24 cellular contexts compared by ENCODE assay signal in genomic region chrX:66602381-66602938, GRCh38. TPM values are rescaled to one million over a fixed set of nuclear protein-coding genes. Genes with fewer than 3 reads are reported as not detected.
A peak's percentile ranks its signal among the peaks of the same experiment; 100 is the strongest.
DNase-seq lines count a peak whose midpoint lies in the region; FAIRE-seq and TF ChIP-seq lines count a peak whose summit lies in the region.
"Had no signal": no experiment of that assay in that cellular context is flagged by ENCODE, and none has a peak within 500 bp of the region (broad histone marks: within the 10 kb centered on the region; RNA-seq: fewer than 3 reads in every experiment).

No MANE protein-coding gene starts in this region.

- H3K4me2 ChIP-seq in H1 (ENCODE audit: insufficient read depth in 1 of 2, low read depth in 2 of 2, low read length in 2 of 2), result no peak overlapping the region

- CTCF ChIA-PET in H1 (lab: Charles Lee; ENCODE audit: partially characterized antibody), result no interaction called here
- CTCF ChIA-PET in Calu3 (lab: Charles Lee), result no interaction called here

- no peaks in the 10 kb centered on the region for H3K79me1 ChIP-seq in H1 (ENCODE audit: low read depth, low read length)

- H3K4me3 Mint-ChIP-seq in Calu3 (ENCODE audit: low read depth, unreplicated experiment), result no peak overlapping the region
- H3K4me3 Mint-ChIP-seq: activated CD4-positive, alpha-beta T cell treated with anti-CD3 and anti-CD28 coated beads, Interleukin-2, amount 10 ng/mL, durations not matched to agents 7 days and 5 days; brain; CD4-positive, alpha-beta memory T cell; stimulated activated naive CD8-positive, alpha-beta T cell treated with anti-CD3 and anti-CD28 coated beads, Interleukin-15, Interleukin-2, amounts not matched to agents 100 ng/mL and 50 ng/mL, for 24 hours had no signal

- H2AK5ac ChIP-seq in H1 (ENCODE audit: low read depth, low read length), result no peak overlapping the region

- H3K9me3 Mint-ChIP-seq in Calu3 (ENCODE audit: low read depth, unreplicated experiment), result peaks cover 4% of the 10 kb centered on the region
- H3K9me3 Mint-ChIP-seq: stimulated activated naive CD8-positive, alpha-beta T cell treated with anti-CD3 and anti-CD28 coated beads, Interleukin-15, Interleukin-2, amounts not matched to agents 100 ng/mL and 50 ng/mL, for 24 hours had no signal

- TF ChIP-seq CTCF in NB4 (IDR thresholded peaks at IDR 0.05; ENCODE audit: low read depth, low read length), result no peak
- peak in 2 of 3 experiments; percentile 16 to 18; a peak in 2 of 4 replicates for TF ChIP-seq CTCF in H1 (IDR thresholded peaks at IDR 0.05; ENCODE audit: control extremely low read depth in 1 of 3, insufficient read depth in 1 of 3, low read depth in 1 of 3, low read length in 3 of 3)
- no peak for TF ChIP-seq CTCF in Calu3 (IDR thresholded peaks at IDR 0.05; ENCODE audit: unreplicated experiment)

- H2BK12ac ChIP-seq in H1 (ENCODE audit: low read depth, low read length), result no peak overlapping the region

- H3K56ac ChIP-seq in H1 (replicated peaks; ENCODE audit: insufficient read length, low read depth, low read length), result no peak overlapping the region

- no peak overlapping the region for H3K14ac ChIP-seq in H1 (ENCODE audit: insufficient read length)

- H2AFZ ChIP-seq in H1 (ENCODE audit: low read length), result no peak overlapping the region

- no peak overlapping the region for H3K23ac ChIP-seq in H1 (ENCODE audit: insufficient read length)

- POLR2A ChIA-PET in H1 (lab: Charles Lee; ENCODE audit: partially characterized antibody), result no interaction called here

- no peaks in the 10 kb centered on the region for H3K27me3 ChIP-seq in H1 (replicated peaks in 1 of 4; ENCODE audit: control insufficient read depth in 3 of 4, extremely low read depth in 1 of 4, insufficient read depth in 3 of 4, low read length in 3 of 4)
- H3K27me3 ChIP-seq in MG63, result no peaks in the 10 kb centered on the region
- H3K27me3 ChIP-seq: neutrophil, tibial artery had no signal

- peaks cover 0 to 3% (median 2%) of the 10 kb centered on the region in 4 experiments; a peak in 3 of 8 replicates for H3K36me3 ChIP-seq in H1 (ENCODE audit: control insufficient read depth in 2 of 4, insufficient read depth in 4 of 4, low read length in 3 of 4)
- no peaks in the 10 kb centered on the region for H3K36me3 ChIP-seq in MG63
- H3K36me3 ChIP-seq: neutrophil had no signal

- H3K18ac ChIP-seq in H1 (ENCODE audit: extremely low read depth, low read length), result no peak overlapping the region

- no peak overlapping the region for H4K5ac ChIP-seq in H1 (ENCODE audit: insufficient read length, low read depth, low read length)

- H3K4me3 ChIP-seq in NB4 (ENCODE audit: low read depth, low read length) (no peak overlapping the region), H1 (ENCODE audit: extremely low read depth in 1 of 4, insufficient read depth in 2 of 4, low read depth in 3 of 4, low read length in 4 of 4) (no peak overlapping the region), MG63 (no peak overlapping the region)
- H3K4me3 ChIP-seq: tibial artery had no signal

- H4K20me1 ChIP-seq in H1 (replicated peaks in 1 of 2; ENCODE audit: control insufficient read depth in 1 of 2, insufficient read depth in 2 of 2, low read length in 2 of 2), result no peaks in the 10 kb centered on the region

- H2BK120ac ChIP-seq in H1 (replicated peaks; ENCODE audit: low read depth, low read length), result no peak overlapping the region

- H3K27me3 Mint-ChIP-seq in Calu3 (ENCODE audit: unreplicated experiment), result no peaks in the 10 kb centered on the region
- H3K27me3 Mint-ChIP-seq: activated CD4-positive, alpha-beta T cell treated with anti-CD3 and anti-CD28 coated beads, Interleukin-2, amount 10 ng/mL, durations not matched to agents 7 days and 5 days; brain; CD4-positive, alpha-beta memory T cell; stimulated activated naive CD8-positive, alpha-beta T cell treated with anti-CD3 and anti-CD28 coated beads, Interleukin-15, Interleukin-2, amounts not matched to agents 100 ng/mL and 50 ng/mL, for 24 hours had no signal

- H3K36me3 Mint-ChIP-seq in Calu3 (ENCODE audit: insufficient read depth, unreplicated experiment), result no peaks in the 10 kb centered on the region
- H3K36me3 Mint-ChIP-seq: CD4-positive, alpha-beta memory T cell had no signal

- H2BK15ac ChIP-seq in H1 (ENCODE audit: low read length), result no peak overlapping the region

- H3K79me2 ChIP-seq in H1 (ENCODE audit: control insufficient read depth in 1 of 2, insufficient read depth in 2 of 2, low read length in 2 of 2), result no peaks in the 10 kb centered on the region

- no peaks in the 10 kb centered on the region for H3K4me1 Mint-ChIP-seq in Calu3 (ENCODE audit: low read depth, unreplicated experiment)
- H3K4me1 Mint-ChIP-seq: activated CD4-positive, alpha-beta T cell treated with anti-CD3 and anti-CD28 coated beads, Interleukin-2, amount 10 ng/mL, durations not matched to agents 7 days and 5 days; brain; CD4-positive, alpha-beta memory T cell had no signal

- intact Hi-C loops in Calu3 (cut with micrococcal nuclease; ENCODE audit: unreplicated experiment), result no loop called here

- H3K23me2 ChIP-seq in H1 (ENCODE audit: low read depth, low read length), result no peaks in the 10 kb centered on the region

- no peak for TF ChIP-seq EP300 in H1 (IDR thresholded peaks at IDR 0.05; ENCODE audit: borderline replicate concordance in 1 of 2, low read depth in 2 of 2, low read length in 2 of 2)

- no peak overlapping the region for H4K8ac ChIP-seq in H1 (ENCODE audit: extremely low read depth, insufficient read depth, low read length)

- no peak overlapping the region for H3K4ac ChIP-seq in H1 (replicated peaks; ENCODE audit: insufficient read length, low read depth, low read length)

- no peaks in the 10 kb centered on the region for H3K4me1 ChIP-seq in H1 (replicated peaks in 1 of 4; ENCODE audit: control insufficient read depth in 3 of 4, insufficient read depth in 4 of 4, low read length in 3 of 4)
- H3K4me1 ChIP-seq: tibial artery had no signal

- H3K9ac ChIP-seq in H1 (replicated peaks in 1 of 4; ENCODE audit: extremely low read depth in 1 of 4, low read depth in 3 of 4, low read length in 3 of 4), result no peak overlapping the region

- H2BK20ac ChIP-seq in H1 (ENCODE audit: low read length), result no peak overlapping the region

- no TSS peak for BruUV-seq in Calu3 (replicated peaks; lab: Mats Ljungman, UMichigan)

- peak in 9 of 14 donors; percentile 1 to 26 (median 19) for DNase-seq in C1 segment of cervical spinal cord (lab: John Stamatoyannopoulos, UW)
- peak; percentile 1 for DNase-seq in NB4 (ENCODE audit: low read depth)
- DNase-seq in H1 (ENCODE audit: low read depth in 1 of 2, low spot score in 2 of 2), result no peak
- DNase-seq in medulla oblongata (ENCODE audit: extremely low spot score), result peak; percentile 72
- no peak for DNase-seq in Calu3
- DNase-seq in MG63, result no peak
- no peak for DNase-seq in retina
- no peak for DNase-seq in NOMO-1 treated with DMSO at 0.1 percent for 48 hours (lab: John Stamatoyannopoulos, UW; ENCODE audit: unreplicated experiment)
- DNase-seq: activated CD4-positive, alpha-beta T cell treated with anti-CD3 and anti-CD28 coated beads, Interleukin-2, amount 10 ng/mL, durations not matched to agents 7 days and 5 days; activated naive CD4-positive, alpha-beta T cell; activated T-cell treated with anti-CD3 and anti-CD28 coated beads, Interleukin-2, amount 50 U/mL, for 48 hours; CD4-positive, alpha-beta memory T cell; NCI-H1694; NCI-H510A treated with DMSO at 0.1 percent for 48 hours; SHP77; T-helper 9 cell; tibial artery; WERI-Rb-1 had no signal

- no CpG with 5 or more reads among the region's 1 CpG for WGBS in H1 (ENCODE audit: extremely low coverage in 1 of 2, insufficient coverage in 1 of 2, insufficient read length in 1 of 2, insufficient replicate concordance in 2 of 2, low coverage in 1 of 2, low lambda C conversion rate in 2 of 2, missing lambda C conversion rate in 1 of 2), 2 experiments

- no peak overlapping the region for H3K27ac Mint-ChIP-seq in Calu3 (ENCODE audit: unreplicated experiment)
- H3K27ac Mint-ChIP-seq: activated CD4-positive, alpha-beta T cell treated with anti-CD3 and anti-CD28 coated beads, Interleukin-2, amount 10 ng/mL, durations not matched to agents 7 days and 5 days; brain; CD4-positive, alpha-beta memory T cell; stimulated activated naive CD8-positive, alpha-beta T cell treated with anti-CD3 and anti-CD28 coated beads, Interleukin-15, Interleukin-2, amounts not matched to agents 100 ng/mL and 50 ng/mL, for 24 hours had no signal

- FAIRE-seq in H1 (lab: Jason Lieb, UNC), result no peak
- FAIRE-seq: A204.1, G401.6 had no signal

- H2BK5ac ChIP-seq in H1 (ENCODE audit: low read depth, low read length), result no peak overlapping the region

- no peaks in the 10 kb centered on the region for H3K9me3 ChIP-seq in H1 (ENCODE audit: insufficient read depth in 2 of 2, low read depth in 1 of 2, low read length in 1 of 2)
- H3K9me3 ChIP-seq in MG63, result no peaks in the 10 kb centered on the region
- H3K9me3 ChIP-seq: neutrophil had no signal

- TF ChIP-seq RAD21 in H1 (IDR thresholded peaks at IDR 0.05 in 1 of 2, conservative IDR thresholded peaks at IDR 0.05 in 1 of 2; ENCODE audit: low read depth in 2 of 2, low read length in 2 of 2), result peak in 1 of 2 experiments; percentile 21; a peak in 3 of 4 replicates

- TF ChIP-seq POLR2A in NB4 (IDR thresholded peaks at IDR 0.05; ENCODE audit: extremely low read depth, insufficient read length) (no peak), H1 (IDR thresholded peaks at IDR 0.05; ENCODE audit: control extremely low read depth in 1 of 2, low read depth in 2 of 2, low read length in 2 of 2) (no peak)

- no peak overlapping the region for H3K27ac ChIP-seq in H1 (ENCODE audit: low read depth, low read length)
- H3K27ac ChIP-seq: epithelial cell of prostate, neutrophil, tibial artery, WERI-Rb-1 had no signal

- no peak overlapping the region for H4K91ac ChIP-seq in H1 (replicated peaks; ENCODE audit: insufficient read length, low read length)

TF ChIP-seq in H1, 55 proteins besides CTCF, POLR2A, EP300 and RAD21 (continues in another document):
- TF ChIP-seq TAF1 (IDR thresholded peaks at IDR 0.05; ENCODE audit: low read depth, low read length) (no peak), SIRT6 (IDR thresholded peaks at IDR 0.05; ENCODE audit: low read length) (no peak), CTBP2 (IDR thresholded peaks at IDR 0.05; ENCODE audit: borderline replicate concordance, insufficient read depth, insufficient read length, low read length) (no peak), HDAC2 (IDR thresholded peaks at IDR 0.05; ENCODE audit: borderline replicate concordance in 1 of 2, low read depth in 2 of 2, low read length in 2 of 2) (no peak)

RNA-seq across cellular contexts. Expression of gene EDA2R, which starts 36.4 kb away (rescaled TPM):
- 5.0 and 5.1 TPM in 2 replicates for total RNA-seq in H1 (2021; fragmentation: NEBNext Ultra II Directional; extraction: Animal tissue kit (Norgen Biotek cat#: 25700))
- polyA plus RNA-seq in H1 (2011; rRNA removed), result 6.0 and 7.0 TPM in 2 replicates
- 8.9 TPM for polyA plus RNA-seq in H1 (2011; cell fraction: cytosol; rRNA removed)
- 12.8 TPM for polyA plus RNA-seq in H1 (2011; cell fraction: nucleus; rRNA removed)
- polyA plus RNA-seq in H1 (2012, experiment 1 of 2), result 4.3 to 8.0 TPM (median 5.8 TPM) in 4 replicates
- polyA plus RNA-seq in H1 (2012, experiment 2 of 2), result 1.7 TPM
- 5.8 TPM for polyA plus RNA-seq in H1 (2013, experiment 1 of 2)
- polyA plus RNA-seq in H1 (2013, experiment 2 of 2), result 6.1 TPM
- polyA minus RNA-seq in H1 (2011; rRNA and poly(A)+ RNA removed), result 20.4 and 24.5 TPM in 2 replicates
- polyA minus RNA-seq in H1 (2011; cell fraction: cytosol; rRNA and poly(A)+ RNA removed), result 5.1 TPM
- polyA minus RNA-seq in H1 (2011; cell fraction: nucleus; rRNA and poly(A)+ RNA removed), result 12.3 TPM
- not detected in 2 replicates for total RNA-seq in Calu3 (2022)
- total RNA-seq in MG63 (2014; rRNA removed; shearing (Covaris generic); ENCODE audit: low replicate concordance), result 0.59 and 2.8 TPM in 2 replicates

Comparison
In these comparisons a context has a peak if more than half of its experiments do, and no peak if none do; other contexts are left out.
1. DNase-seq: peak in C1 segment of cervical spinal cord (9 of 14), NB4 (single experiment) and medulla oblongata (single experiment); none in H1 (0 of 2), Calu3 (single experiment), MG63 (single experiment), retina (single experiment) and NOMO-1 treated with DMSO at 0.1 percent for 48 hours (single experiment).
2. CTCF ChIP-seq: peak in H1 (2 of 3); none in NB4 (single experiment) and Calu3 (single experiment).